ENCODE assay signal across 1 cellular context in genomic region chr15:67125589-67126502, GRCh38.
TF ChIP-seq lines count a peak whose summit lies in the region.

No MANE protein-coding gene starts in this region.

TF ChIP-seq in H1, 55 proteins besides CTCF, POLR2A, EP300 and RAD21:
- TF ChIP-seq RFX5 (IDR thresholded peaks at IDR 0.05; ENCODE audit: borderline replicate concordance, low read depth, low read length) = no peak
- TF ChIP-seq NRF1 (IDR thresholded peaks at IDR 0.05; ENCODE audit: low read depth, low read length) = no peak
- no peak for TF ChIP-seq HDAC2 (IDR thresholded peaks at IDR 0.05; ENCODE audit: borderline replicate concordance in 1 of 2, low read depth in 2 of 2, low read length in 2 of 2)
- TF ChIP-seq RBBP5 (IDR thresholded peaks at IDR 0.05; ENCODE audit: borderline replicate concordance, low read depth, low read length) = no peak
- no peak for TF ChIP-seq POU5F1 (IDR thresholded peaks at IDR 0.05; ENCODE audit: low read depth, low read length)
- no peak for TF ChIP-seq TCF12 (IDR thresholded peaks at IDR 0.05; ENCODE audit: low read depth, low read length)
- TF ChIP-seq NANOG (IDR thresholded peaks at IDR 0.05; ENCODE audit: insufficient read depth, low read depth, low read length, poor library complexity, severe bottlenecking) = no peak
